In the genomic region with DNA sequence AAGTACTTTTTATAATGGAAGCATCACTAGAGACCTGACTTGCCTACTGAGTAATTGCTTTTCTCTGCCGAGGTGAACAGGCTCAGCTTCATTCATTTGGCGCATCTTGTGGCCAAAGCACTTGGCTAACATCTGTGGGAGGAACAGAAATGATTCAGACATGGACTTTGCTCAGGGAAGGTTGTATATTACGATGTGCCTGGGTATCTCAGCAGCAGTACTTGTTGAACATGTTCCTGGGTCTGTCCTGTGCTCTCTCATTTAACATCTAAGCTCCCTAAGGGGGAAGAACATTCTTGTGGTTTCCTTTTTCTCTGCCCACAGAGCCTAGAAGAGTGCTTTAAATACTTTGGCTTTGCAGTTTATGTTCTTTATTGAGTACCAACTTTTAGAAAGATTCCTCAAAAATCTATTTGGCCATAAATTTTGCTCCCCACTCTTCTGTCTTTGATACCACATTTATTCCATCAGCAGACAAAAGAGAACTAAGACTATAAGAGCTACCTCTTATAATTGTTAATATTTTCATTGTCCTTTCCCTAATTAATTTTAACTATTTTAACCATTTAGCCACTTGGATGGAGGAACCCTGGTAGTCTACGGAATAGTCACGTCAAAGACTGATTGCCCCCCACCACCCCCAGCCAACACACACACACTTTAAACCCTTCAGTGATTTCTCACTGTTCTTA, we compare ENCODE assay signal across 11 cellular contexts.
A peak's percentile ranks its signal among the peaks of the same experiment; 100 is the strongest.
DNase-seq lines count a peak whose midpoint lies in the region; ATAC-seq, FAIRE-seq and TF ChIP-seq lines count a peak whose summit lies in the region.
"Had no signal": no experiment of that assay in that cellular context is flagged by ENCODE, and none has a peak within 500 bp of the region (broad histone marks: within the 10 kb centered on the region; RNA-seq: fewer than 3 reads in every experiment).

No MANE protein-coding gene starts in this region.

- intact Hi-C loops in K562 (cut with micrococcal nuclease) (no loop called here), transverse colon (cut with DNase I; ENCODE audit: low total_unique reads) (no loop called here), ovary (cut with DNase I) (no loop called here)

- POLR2A ChIA-PET in K562 (lab: Yijun Ruan, JAX), result interaction anchor here (0.5 to 1.2 kb wide), 2 partner anchors 39 to 144 kb away, joined by 3 read pairs; no protein-coding TSS in a partner anchor

- H3K27me3 ChIP-seq in K562 (ENCODE audit: control insufficient read depth in 2 of 2, insufficient read depth in 2 of 2, low read length in 2 of 2) (no peaks in the 10 kb centered on the region), transverse colon (no peaks in the 10 kb centered on the region), ovary (no peaks in the 10 kb centered on the region)

- H3K4me3 ChIP-seq in K562 (no peak overlapping the region), transverse colon (no peak overlapping the region), ovary (no peak overlapping the region)
- H3K4me3 ChIP-seq: SK-N-MC had no signal

- DNase-seq in activated naive CD4-positive, alpha-beta T cell treated with anti-CD3 and anti-CD28 coated beads, Interleukin-2, amount 50 U/mL, for 16 hours, result no peak
- DNase-seq in K562 (ENCODE audit: extremely low read depth in 1 of 4, low spot score in 3 of 4) (no peak), transverse colon (peak; percentile 59), nephron progenitor cell (no peak), ovary (no peak)
- no peak for DNase-seq in activated CD8-positive, alpha-beta memory T cell treated with anti-CD3 and anti-CD28 coated beads for 24 hours

- no peak for FAIRE-seq in K562 (lab: Jason Lieb, UNC)

- no peaks in the 10 kb centered on the region for H3K9me3 Mint-ChIP-seq in activated naive CD4-positive, alpha-beta T cell treated with anti-CD3 and anti-CD28 coated beads, Interleukin-2, amount 50 U/mL, for 24 hours
- no peaks in the 10 kb centered on the region for H3K9me3 Mint-ChIP-seq in nephron progenitor cell
- H3K9me3 Mint-ChIP-seq: stimulated activated naive CD8-positive, alpha-beta T cell treated with anti-CD3 and anti-CD28 coated beads, Interleukin-15, Interleukin-2, amounts not matched to agents 100 ng/mL and 50 ng/mL, for 24 hours had no signal

- WGBS in K562 (ENCODE audit: insufficient coverage, low coverage, missing lambda C conversion rate), result 65% methylated on average over 5 of the region's 5 CpGs
- WGBS in transverse colon (ENCODE audit: low coverage in 1 of 2), 2 donors, result 57% methylated on average over 5 of the region's 5 CpGs
- WGBS in ovary, 3 donors, result 44 to 72% (median 58%) methylated on average over 5 of the region's 5 CpGs

- TF ChIP-seq POLR2A in K562 (conservative IDR thresholded peaks at IDR 0.05) (no peak), transverse colon (IDR thresholded peaks at IDR 0.05) (peak; percentile 73), ovary (IDR thresholded peaks at IDR 0.05) (no peak)

- H3K27ac Mint-ChIP-seq in activated naive CD4-positive, alpha-beta T cell treated with anti-CD3 and anti-CD28 coated beads, Interleukin-2, amount 50 U/mL, for 24 hours, result peak overlapping the region; percentile 36
- no peak overlapping the region for H3K27ac Mint-ChIP-seq in nephron progenitor cell
- H3K27ac Mint-ChIP-seq: CD4-positive, CD25-positive, alpha-beta regulatory T cell had no signal

- H3K9me3 ChIP-seq in K562 (replicated peaks; ENCODE audit: control insufficient read depth, insufficient read depth, low read depth, low read length) (0 out of 2 replicates have a peak, but pooled peaks cover 2% of the 10 kb centered on the region), transverse colon (no peaks in the 10 kb centered on the region), ovary (no peaks in the 10 kb centered on the region)

- no peak overlapping the region for H3K9ac ChIP-seq in K562 (ENCODE audit: insufficient read depth in 1 of 2, low read depth in 2 of 2, low read length in 2 of 2)

- H2AFZ ChIP-seq in K562 (ENCODE audit: low read depth, low read length), result peak overlapping the region; percentile 47

- no peaks in the 10 kb centered on the region for H3K79me2 ChIP-seq in K562 (ENCODE audit: control insufficient read depth, insufficient read depth, low read length)

- TF ChIP-seq EP300 in K562 (IDR thresholded peaks at IDR 0.05; ENCODE audit: low read length), result no peak
- no peak for TF ChIP-seq EP300 in transverse colon (IDR thresholded peaks at IDR 0.05; ENCODE audit: low read depth)
- no peak for TF ChIP-seq EP300 in ovary (IDR thresholded peaks at IDR 0.05)

- ATAC-seq in HG03565 (IDR thresholded peaks at IDR 0.05; ENCODE audit: unreplicated experiment), result peak; percentile 68
- ATAC-seq in K562, result no peak

- no peaks in the 10 kb centered on the region for H3K9me1 ChIP-seq in K562 (ENCODE audit: control insufficient read depth, insufficient read depth, low read length)

- peak overlapping the region; percentile 18; the same call in 1 of the 2 replicates for H3K4me2 ChIP-seq in K562 (ENCODE audit: insufficient read depth, low read length)

- no peaks in the 10 kb centered on the region for H4K20me1 ChIP-seq in K562 (replicated peaks; ENCODE audit: control insufficient read depth, insufficient read depth, low read length)

- H3K27me3 Mint-ChIP-seq in activated naive CD4-positive, alpha-beta T cell treated with anti-CD3 and anti-CD28 coated beads, Interleukin-2, amount 50 U/mL, for 24 hours, result no peaks in the 10 kb centered on the region
- peaks cover 9% of the 10 kb centered on the region for H3K27me3 Mint-ChIP-seq in nephron progenitor cell (ENCODE audit: low read depth, poor library complexity)

- TF ChIP-seq CTCF in K562 (IDR thresholded peaks at IDR 0.05 in 2 of 3, conservative IDR thresholded peaks at IDR 0.05 in 1 of 3; ENCODE audit: insufficient read depth in 2 of 3, low read depth in 1 of 3, low read length in 3 of 3) (no peak), transverse colon (IDR thresholded peaks at IDR 0.05) (no peak), nephron progenitor cell (IDR thresholded peaks at IDR 0.05) (no peak), ovary (IDR thresholded peaks at IDR 0.05) (no peak)

- H3K4me1 Mint-ChIP-seq in activated naive CD4-positive, alpha-beta T cell treated with anti-CD3 and anti-CD28 coated beads, Interleukin-2, amount 50 U/mL, for 24 hours, result peaks cover 30% of the 10 kb centered on the region
- peaks cover 34% of the 10 kb centered on the region for H3K4me1 Mint-ChIP-seq in nephron progenitor cell
- H3K4me1 Mint-ChIP-seq: CD4-positive, CD25-positive, alpha-beta regulatory T cell had no signal

- no peaks in the 10 kb centered on the region for H3K36me3 Mint-ChIP-seq in activated naive CD4-positive, alpha-beta T cell treated with anti-CD3 and anti-CD28 coated beads, Interleukin-2, amount 50 U/mL, for 24 hours
- H3K36me3 Mint-ChIP-seq in nephron progenitor cell (ENCODE audit: low read depth), result no peaks in the 10 kb centered on the region
- H3K36me3 Mint-ChIP-seq: CD4-positive, CD25-positive, alpha-beta regulatory T cell had no signal

- H3K36me3 ChIP-seq in K562 (ENCODE audit: control insufficient read depth, insufficient read depth, low read length) (no peaks in the 10 kb centered on the region), transverse colon (no peaks in the 10 kb centered on the region), ovary (no peaks in the 10 kb centered on the region)

- H3K4me1 ChIP-seq in K562 (replicated peaks in 1 of 2; ENCODE audit: control insufficient read depth in 2 of 2, insufficient read depth in 2 of 2, low read length in 2 of 2), result peaks cover 0 to 28% of the 10 kb centered on the region in 2 experiments; a peak in 2 of 5 replicates
- H3K4me1 ChIP-seq in transverse colon, result peaks cover 0 to 16% (median 12%) of the 10 kb centered on the region in 4 donors
- H3K4me1 ChIP-seq in ovary (ENCODE audit: insufficient read depth), result peaks cover 1% of the 10 kb centered on the region

- CTCF ChIA-PET in K562 (lab: Yijun Ruan, JAX; ENCODE audit: low intra/inter-chr PET ratio), result no interaction called here

- H3K4me3 Mint-ChIP-seq in activated naive CD4-positive, alpha-beta T cell treated with anti-CD3 and anti-CD28 coated beads, Interleukin-2, amount 50 U/mL, for 24 hours, result no peak overlapping the region
- H3K4me3 Mint-ChIP-seq in nephron progenitor cell, result no peak overlapping the region
- H3K4me3 Mint-ChIP-seq: stimulated activated naive CD8-positive, alpha-beta T cell treated with anti-CD3 and anti-CD28 coated beads, Interleukin-15, Interleukin-2, amounts not matched to agents 100 ng/mL and 50 ng/mL, for 24 hours had no signal

- no peak for TF ChIP-seq RAD21 in K562 (CRISPR knock-in tag; conservative IDR thresholded peaks at IDR 0.05 in 1 of 2, IDR thresholded peaks at IDR 0.05 in 1 of 2)

- H3K27ac ChIP-seq in K562 (ENCODE audit: extremely low read depth, low read depth, low read length) (no peak overlapping the region), transverse colon (peak overlapping the region; percentile 18 to 57 (median 50)), ovary (no peak overlapping the region)
- H3K27ac ChIP-seq: SK-N-MC had no signal

- in situ Hi-C loops in K562 (cut with MboI) (loop anchor here (10.0 kb wide), 1 partner anchor 47 kb away; no protein-coding TSS in a partner anchor), transverse colon (cut with MboI; ENCODE audit: low pct_ligation_motif_present in 1 of 4, low pct_unique_long_range_greater_than_20kb in 1 of 4, low sequenced_read_pairs in 3 of 4) (no loop called here)

- BruUV-seq in K562 (replicated peaks; lab: Mats Ljungman, UMichigan), result no TSS peak

TF ChIP-seq in K562, 482 proteins besides CTCF, POLR2A, EP300 and RAD21:
- TF ChIP-seq, protein P1, sequence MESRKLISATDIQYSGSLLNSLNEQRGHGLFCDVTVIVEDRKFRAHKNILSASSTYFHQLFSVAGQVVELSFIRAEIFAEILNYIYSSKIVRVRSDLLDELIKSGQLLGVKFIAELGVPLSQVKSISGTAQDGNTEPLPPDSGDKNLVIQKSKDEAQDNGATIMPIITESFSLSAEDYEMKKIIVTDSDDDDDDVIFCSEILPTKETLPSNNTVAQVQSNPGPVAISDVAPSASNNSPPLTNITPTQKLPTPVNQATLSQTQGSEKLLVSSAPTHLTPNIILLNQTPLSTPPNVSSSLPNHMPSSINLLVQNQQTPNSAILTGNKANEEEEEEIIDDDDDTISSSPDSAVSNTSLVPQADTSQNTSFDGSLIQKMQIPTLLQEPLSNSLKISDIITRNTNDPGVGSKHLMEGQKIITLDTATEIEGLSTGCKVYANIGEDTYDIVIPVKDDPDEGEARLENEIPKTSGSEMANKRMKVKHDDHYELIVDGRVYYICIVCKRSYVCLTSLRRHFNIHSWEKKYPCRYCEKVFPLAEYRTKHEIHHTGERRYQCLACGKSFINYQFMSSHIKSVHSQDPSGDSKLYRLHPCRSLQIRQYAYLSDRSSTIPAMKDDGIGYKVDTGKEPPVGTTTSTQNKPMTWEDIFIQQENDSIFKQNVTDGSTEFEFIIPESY (CRISPR knock-in tag; IDR thresholded peaks at IDR 0.05), result peak; percentile 71
- no peak for TF ChIP-seq BDP1 (IDR thresholded peaks at IDR 0.05; ENCODE audit: insufficient read depth, insufficient read length)

Comparison
In these comparisons a context has a peak if more than half of its experiments do, and no peak if none do; other contexts are left out.
1. H3K27ac ChIP-seq: peak in transverse colon (4 of 4); none in K562 (single experiment) and ovary (0 of 2).